In the genomic region with DNA sequence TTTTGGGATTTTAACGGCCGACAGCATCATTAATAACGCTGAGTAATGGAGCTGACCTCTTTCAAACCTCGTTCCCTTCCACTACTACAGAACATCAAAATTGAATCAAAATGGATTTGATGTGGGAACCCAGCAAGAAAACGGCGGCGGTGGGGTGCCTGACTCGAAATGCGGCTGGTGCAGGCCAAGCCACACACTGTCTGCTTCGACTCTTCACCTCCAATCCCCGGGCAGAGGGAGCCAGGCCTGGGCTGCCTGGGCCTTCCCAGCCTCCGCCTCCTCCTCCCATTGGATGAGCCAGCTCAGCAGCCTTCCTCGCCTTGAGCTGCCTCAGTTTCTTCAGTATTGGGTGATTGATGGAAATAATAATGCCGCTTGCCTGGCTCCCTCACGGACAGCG, we compare ENCODE assay signal across 1 cellular context.
TF ChIP-seq lines count a peak whose summit lies in the region.

No MANE protein-coding gene starts in this region.

TF ChIP-seq in GM23338, 12 proteins besides CTCF, POLR2A, EP300 and RAD21 (continued from another document):
- TF ChIP-seq, protein P1, sequence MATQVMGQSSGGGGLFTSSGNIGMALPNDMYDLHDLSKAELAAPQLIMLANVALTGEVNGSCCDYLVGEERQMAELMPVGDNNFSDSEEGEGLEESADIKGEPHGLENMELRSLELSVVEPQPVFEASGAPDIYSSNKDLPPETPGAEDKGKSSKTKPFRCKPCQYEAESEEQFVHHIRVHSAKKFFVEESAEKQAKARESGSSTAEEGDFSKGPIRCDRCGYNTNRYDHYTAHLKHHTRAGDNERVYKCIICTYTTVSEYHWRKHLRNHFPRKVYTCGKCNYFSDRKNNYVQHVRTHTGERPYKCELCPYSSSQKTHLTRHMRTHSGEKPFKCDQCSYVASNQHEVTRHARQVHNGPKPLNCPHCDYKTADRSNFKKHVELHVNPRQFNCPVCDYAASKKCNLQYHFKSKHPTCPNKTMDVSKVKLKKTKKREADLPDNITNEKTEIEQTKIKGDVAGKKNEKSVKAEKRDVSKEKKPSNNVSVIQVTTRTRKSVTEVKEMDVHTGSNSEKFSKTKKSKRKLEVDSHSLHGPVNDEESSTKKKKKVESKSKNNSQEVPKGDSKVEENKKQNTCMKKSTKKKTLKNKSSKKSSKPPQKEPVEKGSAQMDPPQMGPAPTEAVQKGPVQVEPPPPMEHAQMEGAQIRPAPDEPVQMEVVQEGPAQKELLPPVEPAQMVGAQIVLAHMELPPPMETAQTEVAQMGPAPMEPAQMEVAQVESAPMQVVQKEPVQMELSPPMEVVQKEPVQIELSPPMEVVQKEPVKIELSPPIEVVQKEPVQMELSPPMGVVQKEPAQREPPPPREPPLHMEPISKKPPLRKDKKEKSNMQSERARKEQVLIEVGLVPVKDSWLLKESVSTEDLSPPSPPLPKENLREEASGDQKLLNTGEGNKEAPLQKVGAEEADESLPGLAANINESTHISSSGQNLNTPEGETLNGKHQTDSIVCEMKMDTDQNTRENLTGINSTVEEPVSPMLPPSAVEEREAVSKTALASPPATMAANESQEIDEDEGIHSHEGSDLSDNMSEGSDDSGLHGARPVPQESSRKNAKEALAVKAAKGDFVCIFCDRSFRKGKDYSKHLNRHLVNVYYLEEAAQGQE (IDR thresholded peaks at IDR 0.05; ENCODE audit: unreplicated experiment), result no peak
- TF ChIP-seq EZH2phosphoT487 (IDR thresholded peaks at IDR 0.05; ENCODE audit: unreplicated experiment), result no peak
- no peak for TF ChIP-seq STAT1 (IDR thresholded peaks at IDR 0.05; ENCODE audit: unreplicated experiment)
- TF ChIP-seq NANOG (IDR thresholded peaks at IDR 0.05; ENCODE audit: borderline replicate concordance), result no peak
- TF ChIP-seq CREB1 (CRISPR knock-in tag; IDR thresholded peaks at IDR 0.05; ENCODE audit: low read depth), result no peak
- TF ChIP-seq ZNF114 (CRISPR knock-in tag; IDR thresholded peaks at IDR 0.05), result no peak
- TF ChIP-seq, protein P2, sequence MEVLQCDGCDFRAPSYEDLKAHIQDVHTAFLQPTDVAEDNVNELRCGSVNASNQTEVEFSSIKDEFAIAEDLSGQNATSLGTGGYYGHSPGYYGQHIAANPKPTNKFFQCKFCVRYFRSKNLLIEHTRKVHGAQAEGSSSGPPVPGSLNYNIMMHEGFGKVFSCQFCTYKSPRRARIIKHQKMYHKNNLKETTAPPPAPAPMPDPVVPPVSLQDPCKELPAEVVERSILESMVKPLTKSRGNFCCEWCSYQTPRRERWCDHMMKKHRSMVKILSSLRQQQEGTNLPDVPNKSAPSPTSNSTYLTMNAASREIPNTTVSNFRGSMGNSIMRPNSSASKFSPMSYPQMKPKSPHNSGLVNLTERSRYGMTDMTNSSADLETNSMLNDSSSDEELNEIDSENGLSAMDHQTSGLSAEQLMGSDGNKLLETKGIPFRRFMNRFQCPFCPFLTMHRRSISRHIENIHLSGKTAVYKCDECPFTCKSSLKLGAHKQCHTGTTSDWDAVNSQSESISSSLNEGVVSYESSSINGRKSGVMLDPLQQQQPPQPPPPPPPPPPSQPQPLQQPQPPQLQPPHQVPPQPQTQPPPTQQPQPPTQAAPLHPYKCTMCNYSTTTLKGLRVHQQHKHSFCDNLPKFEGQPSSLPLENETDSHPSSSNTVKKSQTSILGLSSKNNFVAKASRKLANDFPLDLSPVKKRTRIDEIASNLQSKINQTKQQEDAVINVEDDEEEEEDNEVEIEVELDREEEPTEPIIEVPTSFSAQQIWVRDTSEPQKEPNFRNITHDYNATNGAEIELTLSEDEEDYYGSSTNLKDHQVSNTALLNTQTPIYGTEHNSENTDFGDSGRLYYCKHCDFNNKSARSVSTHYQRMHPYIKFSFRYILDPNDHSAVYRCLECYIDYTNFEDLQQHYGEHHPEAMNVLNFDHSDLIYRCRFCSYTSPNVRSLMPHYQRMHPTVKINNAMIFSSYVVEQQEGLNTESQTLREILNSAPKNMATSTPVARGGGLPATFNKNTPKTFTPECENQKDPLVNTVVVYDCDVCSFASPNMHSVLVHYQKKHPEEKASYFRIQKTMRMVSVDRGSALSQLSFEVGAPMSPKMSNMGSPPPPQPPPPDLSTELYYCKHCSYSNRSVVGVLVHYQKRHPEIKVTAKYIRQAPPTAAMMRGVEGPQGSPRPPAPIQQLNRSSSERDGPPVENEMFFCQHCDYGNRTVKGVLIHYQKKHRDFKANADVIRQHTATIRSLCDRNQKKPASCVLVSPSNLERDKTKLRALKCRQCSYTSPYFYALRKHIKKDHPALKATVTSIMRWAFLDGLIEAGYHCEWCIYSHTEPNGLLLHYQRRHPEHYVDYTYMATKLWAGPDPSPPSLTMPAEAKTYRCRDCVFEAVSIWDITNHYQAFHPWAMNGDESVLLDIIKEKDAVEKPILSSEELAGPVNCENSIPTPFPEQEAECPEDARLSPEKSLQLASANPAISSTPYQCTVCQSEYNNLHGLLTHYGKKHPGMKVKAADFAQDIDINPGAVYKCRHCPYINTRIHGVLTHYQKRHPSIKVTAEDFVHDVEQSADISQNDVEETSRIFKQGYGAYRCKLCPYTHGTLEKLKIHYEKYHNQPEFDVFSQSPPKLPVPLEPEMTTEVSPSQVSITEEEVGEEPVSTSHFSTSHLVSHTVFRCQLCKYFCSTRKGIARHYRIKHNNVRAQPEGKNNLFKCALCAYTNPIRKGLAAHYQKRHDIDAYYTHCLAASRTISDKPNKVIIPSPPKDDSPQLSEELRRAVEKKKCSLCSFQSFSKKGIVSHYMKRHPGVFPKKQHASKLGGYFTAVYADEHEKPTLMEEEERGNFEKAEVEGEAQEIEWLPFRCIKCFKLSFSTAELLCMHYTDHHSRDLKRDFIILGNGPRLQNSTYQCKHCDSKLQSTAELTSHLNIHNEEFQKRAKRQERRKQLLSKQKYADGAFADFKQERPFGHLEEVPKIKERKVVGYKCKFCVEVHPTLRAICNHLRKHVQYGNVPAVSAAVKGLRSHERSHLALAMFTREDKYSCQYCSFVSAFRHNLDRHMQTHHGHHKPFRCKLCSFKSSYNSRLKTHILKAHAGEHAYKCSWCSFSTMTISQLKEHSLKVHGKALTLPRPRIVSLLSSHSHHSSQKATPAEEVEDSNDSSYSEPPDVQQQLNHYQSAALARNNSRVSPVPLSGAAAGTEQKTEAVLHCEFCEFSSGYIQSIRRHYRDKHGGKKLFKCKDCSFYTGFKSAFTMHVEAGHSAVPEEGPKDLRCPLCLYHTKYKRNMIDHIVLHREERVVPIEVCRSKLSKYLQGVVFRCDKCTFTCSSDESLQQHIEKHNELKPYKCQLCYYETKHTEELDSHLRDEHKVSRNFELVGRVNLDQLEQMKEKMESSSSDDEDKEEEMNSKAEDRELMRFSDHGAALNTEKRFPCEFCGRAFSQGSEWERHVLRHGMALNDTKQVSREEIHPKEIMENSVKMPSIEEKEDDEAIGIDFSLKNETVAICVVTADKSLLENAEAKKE (CRISPR knock-in tag; IDR thresholded peaks at IDR 0.05), result no peak
- no peak for TF ChIP-seq ZNF331 (CRISPR knock-in tag; IDR thresholded peaks at IDR 0.05; ENCODE audit: low read depth)
- TF ChIP-seq EZH2 (IDR thresholded peaks at IDR 0.05; ENCODE audit: low read depth, unreplicated experiment), result no peak
- TF ChIP-seq, protein P3, sequence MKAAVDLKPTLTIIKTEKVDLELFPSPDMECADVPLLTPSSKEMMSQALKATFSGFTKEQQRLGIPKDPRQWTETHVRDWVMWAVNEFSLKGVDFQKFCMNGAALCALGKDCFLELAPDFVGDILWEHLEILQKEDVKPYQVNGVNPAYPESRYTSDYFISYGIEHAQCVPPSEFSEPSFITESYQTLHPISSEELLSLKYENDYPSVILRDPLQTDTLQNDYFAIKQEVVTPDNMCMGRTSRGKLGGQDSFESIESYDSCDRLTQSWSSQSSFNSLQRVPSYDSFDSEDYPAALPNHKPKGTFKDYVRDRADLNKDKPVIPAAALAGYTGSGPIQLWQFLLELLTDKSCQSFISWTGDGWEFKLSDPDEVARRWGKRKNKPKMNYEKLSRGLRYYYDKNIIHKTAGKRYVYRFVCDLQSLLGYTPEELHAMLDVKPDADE (IDR thresholded peaks at IDR 0.05), result no peak
- TF ChIP-seq POLR2AphosphoS5 (IDR thresholded peaks at IDR 0.05; ENCODE audit: low read depth), result no peak
